In the genomic region with DNA sequence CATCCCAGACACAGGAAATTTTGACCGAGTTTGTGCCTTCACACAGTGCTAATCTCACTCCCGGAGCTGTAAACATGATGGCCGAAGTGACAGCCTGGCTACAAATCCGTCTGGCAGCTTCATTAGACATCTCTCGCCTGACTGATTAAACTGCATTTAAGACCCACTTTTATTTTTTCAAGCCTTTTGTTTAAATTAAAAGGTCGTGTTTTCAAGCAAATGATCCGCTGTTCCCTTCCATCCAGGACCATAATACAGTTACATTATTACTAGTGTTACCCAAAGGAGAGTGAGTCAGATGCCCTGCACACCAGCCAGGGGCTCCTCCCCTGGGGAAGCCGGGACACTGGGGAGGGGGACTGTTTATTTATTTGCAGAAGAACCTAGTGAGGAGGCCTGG, we compare ENCODE assay signal across 1 cellular context.
TF ChIP-seq lines count a peak whose summit lies in the region.

No MANE protein-coding gene starts in this region.

TF ChIP-seq in HEK293, 187 proteins besides CTCF, POLR2A, EP300 and RAD21 (continued from another document):
- TF ChIP-seq, protein P1, sequence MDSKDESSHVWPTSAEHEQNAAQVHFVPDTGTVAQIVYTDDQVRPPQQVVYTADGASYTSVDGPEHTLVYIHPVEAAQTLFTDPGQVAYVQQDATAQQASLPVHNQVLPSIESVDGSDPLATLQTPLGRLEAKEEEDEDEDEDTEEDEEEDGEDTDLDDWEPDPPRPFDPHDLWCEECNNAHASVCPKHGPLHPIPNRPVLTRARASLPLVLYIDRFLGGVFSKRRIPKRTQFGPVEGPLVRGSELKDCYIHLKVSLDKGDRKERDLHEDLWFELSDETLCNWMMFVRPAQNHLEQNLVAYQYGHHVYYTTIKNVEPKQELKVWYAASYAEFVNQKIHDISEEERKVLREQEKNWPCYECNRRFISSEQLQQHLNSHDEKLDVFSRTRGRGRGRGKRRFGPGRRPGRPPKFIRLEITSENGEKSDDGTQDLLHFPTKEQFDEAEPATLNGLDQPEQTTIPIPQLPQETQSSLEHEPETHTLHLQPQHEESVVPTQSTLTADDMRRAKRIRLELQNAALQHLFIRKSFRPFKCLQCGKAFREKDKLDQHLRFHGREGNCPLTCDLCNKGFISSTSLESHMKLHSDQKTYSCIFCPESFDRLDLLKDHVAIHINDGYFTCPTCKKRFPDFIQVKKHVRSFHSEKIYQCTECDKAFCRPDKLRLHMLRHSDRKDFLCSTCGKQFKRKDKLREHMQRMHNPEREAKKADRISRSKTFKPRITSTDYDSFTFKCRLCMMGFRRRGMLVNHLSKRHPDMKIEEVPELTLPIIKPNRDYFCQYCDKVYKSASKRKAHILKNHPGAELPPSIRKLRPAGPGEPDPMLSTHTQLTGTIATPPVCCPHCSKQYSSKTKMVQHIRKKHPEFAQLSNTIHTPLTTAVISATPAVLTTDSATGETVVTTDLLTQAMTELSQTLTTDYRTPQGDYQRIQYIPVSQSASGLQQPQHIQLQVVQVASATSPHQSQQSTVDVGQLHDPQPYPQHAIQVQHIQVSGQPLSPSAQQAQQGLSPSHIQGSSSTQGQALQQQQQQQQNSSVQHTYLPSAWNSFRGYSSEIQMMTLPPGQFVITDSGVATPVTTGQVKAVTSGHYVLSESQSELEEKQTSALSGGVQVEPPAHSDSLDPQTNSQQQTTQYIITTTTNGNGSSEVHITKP (tag by site-specific recombination; IDR thresholded peaks at IDR 0.05): no peak
- TF ChIP-seq ZIC2 (tag by site-specific recombination; IDR thresholded peaks at IDR 0.05) (0 out of 2 replicates have a peak, but pooled peaks have one; percentile 11), ZNF623 (tag by site-specific recombination; IDR thresholded peaks at IDR 0.05) (no peak), HOXA7 (CRISPR knock-in tag; IDR thresholded peaks at IDR 0.05; ENCODE audit: borderline replicate concordance) (no peak), ZFP69B (tag by site-specific recombination; IDR thresholded peaks at IDR 0.05) (no peak), SALL2 (tag by site-specific recombination; IDR thresholded peaks at IDR 0.05; ENCODE audit: borderline replicate concordance) (no peak), ZNF664 (tag by site-specific recombination; IDR thresholded peaks at IDR 0.05) (no peak), ZNF391 (tag by site-specific recombination; IDR thresholded peaks at IDR 0.05; ENCODE audit: borderline replicate concordance, low read depth) (no peak), ZNF335 (tag by site-specific recombination; conservative IDR thresholded peaks at IDR 0.05) (peak; percentile 66)
